In genomic region chr4:172073590-172073989, GRCh38 we compare ENCODE assay signal across 13 cellular contexts.
DNase-seq lines count a peak whose midpoint lies in the region; TF ChIP-seq lines count a peak whose summit lies in the region.
"Had no signal": no experiment of that assay in that cellular context is flagged by ENCODE, and none has a peak within 500 bp of the region (broad histone marks: within the 10 kb centered on the region; RNA-seq: fewer than 3 reads in every experiment).

No MANE protein-coding gene starts in this region.

- no peak overlapping the region for H3K14ac ChIP-seq in H9 (ENCODE audit: insufficient read depth, low read length)

- H3K27me3 ChIP-seq in H9 (ENCODE audit: insufficient read depth, low read length): no peaks in the 10 kb centered on the region

- H4K8ac ChIP-seq in H9 (replicated peaks; ENCODE audit: insufficient read length, low read depth, low read length): no peak overlapping the region

- no peak overlapping the region for H3T11ph ChIP-seq in H9 (ENCODE audit: low read length)

- H4K91ac ChIP-seq in H9 (ENCODE audit: insufficient read length, low read depth, low read length): no peak overlapping the region

- H3K4ac ChIP-seq in H9 (ENCODE audit: low read depth, low read length): no peak overlapping the region

- no peak overlapping the region for H4K5ac ChIP-seq in H9 (ENCODE audit: insufficient read length, low read depth, low read length)

- H3K36me3 Mint-ChIP-seq in H9 (ENCODE audit: insufficient read depth in 1 of 3, low read depth in 3 of 3): peaks cover 4 to 8% (median 7%) of the 10 kb centered on the region in 3 experiments; a peak in 4 of 7 replicates
- H3K36me3 Mint-ChIP-seq: CD14-positive monocyte; CD8-positive, alpha-beta T cell; IgD-negative memory B cell had no signal

- H3K27ac ChIP-seq in H9 (ENCODE audit: insufficient read length, low read depth, low read length): no peak overlapping the region
- H3K27ac ChIP-seq: A549 had no signal

- no peaks in the 10 kb centered on the region for H3K27me3 Mint-ChIP-seq in H9 (ENCODE audit: low read depth)
- H3K27me3 Mint-ChIP-seq: IgD-negative memory B cell had no signal

- no peaks in the 10 kb centered on the region for H3K79me1 ChIP-seq in H9 (ENCODE audit: insufficient read depth, low read depth, low read length, poor library complexity, severe bottlenecking)

- no peak overlapping the region for H2AFZ ChIP-seq in H9 (ENCODE audit: low read length)

- DNase-seq in H9 (no peak), NCI-H82 treated with DMSO at 0.1 percent for 48 hours (lab: John Stamatoyannopoulos, UW; ENCODE audit: unreplicated experiment) (peak; percentile 28), islet precursor cell (peak; percentile 58), retina (peak; percentile 13), 8988T (no peak), amniotic stem cell (lab: John Stamatoyannopoulos, UW) (no peak)
- no peak for DNase-seq in activated CD4-positive, alpha-beta T cell treated with anti-CD3 and anti-CD28 coated beads for 4 hours
- DNase-seq: CD8-positive, alpha-beta T cell; COR-L47; DMS53 had no signal

- H2BK5ac ChIP-seq in H9 (ENCODE audit: insufficient read length, low read length): no peak overlapping the region

- no peak overlapping the region for H2BK12ac ChIP-seq in H9 (ENCODE audit: insufficient read length, low read depth, low read length)

- H3K79me2 ChIP-seq in H9 (ENCODE audit: insufficient read depth, low read length): no peaks in the 10 kb centered on the region

- H2BK120ac ChIP-seq in H9 (ENCODE audit: low read depth, low read length, poor library complexity, severe bottlenecking): no peak overlapping the region

- H2BK20ac ChIP-seq in H9 (ENCODE audit: low read depth, low read length, poor library complexity, severe bottlenecking): no peak overlapping the region

- no peaks in the 10 kb centered on the region for H3K23me2 ChIP-seq in H9 (ENCODE audit: insufficient read length, low read depth, low read length, poor library complexity, severe bottlenecking)

- H4K20me1 ChIP-seq in H9 (ENCODE audit: control insufficient read depth, insufficient read depth, insufficient read length): no peaks in the 10 kb centered on the region

- no peak overlapping the region for H3K56ac ChIP-seq in H9 (ENCODE audit: insufficient read length, low read depth, low read length)

- H3K9me3 Mint-ChIP-seq in H9: peaks cover 3 to 9% of the 10 kb centered on the region in 2 experiments; a peak in 3 of 5 replicates

- no peaks in the 10 kb centered on the region for H3K9me3 ChIP-seq in H9 (ENCODE audit: control insufficient read depth, low read depth, low read length)
- H3K9me3 ChIP-seq: A549 had no signal

- peaks cover 38 to 57% of the 10 kb centered on the region in 2 experiments for H3K4me1 Mint-ChIP-seq in H9
- H3K4me1 Mint-ChIP-seq: CD14-positive monocyte, IgD-negative memory B cell had no signal

- H3K27ac Mint-ChIP-seq in H9: peak overlapping the region in 2 of 3 experiments; percentile 71 to 73; a peak in 1 of 7 replicates
- H3K27ac Mint-ChIP-seq: CD14-positive monocyte; CD8-positive, alpha-beta T cell; IgD-negative memory B cell had no signal

- no peak for TF ChIP-seq CTCF in H9 (conservative IDR thresholded peaks at IDR 0.05)

- H3K4me2 ChIP-seq in H9 (ENCODE audit: insufficient read depth, insufficient read length, low read length): no peak overlapping the region
- H3K4me2 ChIP-seq: A549 had no signal

- H3K18ac ChIP-seq in H9 (ENCODE audit: insufficient read length, low read depth, low read length): no peak overlapping the region

- H2BK15ac ChIP-seq in H9 (ENCODE audit: low read depth, low read length): no peak overlapping the region

- H3K9ac ChIP-seq in H9 (ENCODE audit: extremely low read depth, insufficient read length, low read length): no peak overlapping the region

- no peak overlapping the region for H3K23ac ChIP-seq in H9 (ENCODE audit: insufficient read length, low read depth, low read length)

- H3K4me3 Mint-ChIP-seq in H9: no peak overlapping the region
- H3K4me3 Mint-ChIP-seq: CD14-positive monocyte; CD8-positive, alpha-beta T cell; IgD-negative memory B cell had no signal

- peaks cover 2% of the 10 kb centered on the region; the same call in 1 of the 2 replicates for H3K4me1 ChIP-seq in H9 (ENCODE audit: insufficient read depth, low read length)
- H3K4me1 ChIP-seq: A549 had no signal

- no peak overlapping the region for H2AK5ac ChIP-seq in H9 (ENCODE audit: insufficient read length, low read length)

Comparison
In these comparisons a context has a peak if more than half of its experiments do, and no peak if none do; other contexts are left out.
1. DNase-seq: peak in NCI-H82 treated with DMSO at 0.1 percent for 48 hours (single experiment), islet precursor cell (single experiment) and retina (single experiment); none in H9 (single experiment), 8988T (single experiment), amniotic stem cell (single experiment) and activated CD4-positive, alpha-beta T cell treated with anti-CD3 and anti-CD28 coated beads for 4 hours (0 of 2).